ENCODE assay signal across 8 cellular contexts in genomic region chr1:241611063-241611462, GRCh38. TPM values are rescaled to one million over a fixed set of nuclear protein-coding genes. Genes with fewer than 3 reads are reported as not detected.
A peak's percentile ranks its signal among the peaks of the same experiment; 100 is the strongest.
DNase-seq lines count a peak whose midpoint lies in the region; ATAC-seq, FAIRE-seq and TF ChIP-seq lines count a peak whose summit lies in the region.

No MANE protein-coding gene starts in this region.

- no peaks in the 10 kb centered on the region for H3K9me3 ChIP-seq in A673 (ENCODE audit: low read depth, low read length, poor library complexity, severe bottlenecking)
- no peaks in the 10 kb centered on the region for H3K9me3 ChIP-seq in RWPE2 (ENCODE audit: severe bottlenecking)
- no peaks in the 10 kb centered on the region for H3K9me3 ChIP-seq in endothelial cell of umbilical vein (replicated peaks; ENCODE audit: control insufficient read depth, insufficient read depth, low read length)

- peak; percentile 56 for TF ChIP-seq CTCF in A673 (conservative IDR thresholded peaks at IDR 0.05; ENCODE audit: low read depth, low read length)
- peak; percentile 54 for TF ChIP-seq CTCF in GM10248 (IDR thresholded peaks at IDR 0.05; ENCODE audit: control extremely low read depth, extremely low read depth, low read depth, missing control alignments)
- TF ChIP-seq CTCF in RWPE2 (IDR thresholded peaks at IDR 0.05; ENCODE audit: poor library complexity, severe bottlenecking): peak; percentile 66
- TF ChIP-seq CTCF in endothelial cell of umbilical vein (IDR thresholded peaks at IDR 0.05; ENCODE audit: extremely low read depth in 1 of 2, insufficient read depth in 1 of 2, low read depth in 1 of 2, low read length in 2 of 2): peak; percentile 38 to 47

- H3K36me3 ChIP-seq in A673 (ENCODE audit: insufficient read depth, low read length, poor library complexity, severe bottlenecking): no peaks in the 10 kb centered on the region
- H3K36me3 ChIP-seq in RWPE2 (ENCODE audit: low read depth): no peaks in the 10 kb centered on the region
- H3K36me3 ChIP-seq in endothelial cell of umbilical vein (ENCODE audit: control insufficient read depth in 2 of 2, extremely low read depth in 1 of 2, insufficient read depth in 2 of 2, low read length in 2 of 2): no peaks in the 10 kb centered on the region

- no peaks in the 10 kb centered on the region for H3K27me3 ChIP-seq in A673 (replicated peaks; ENCODE audit: insufficient read depth, low read depth, low read length, poor library complexity)
- no peaks in the 10 kb centered on the region for H3K27me3 ChIP-seq in RWPE2 (ENCODE audit: insufficient read depth, poor library complexity, severe bottlenecking)
- no peaks in the 10 kb centered on the region for H3K27me3 ChIP-seq in endothelial cell of umbilical vein (ENCODE audit: control insufficient read depth in 2 of 2, insufficient read depth in 2 of 2, low read length in 2 of 2)

- CTCF ChIA-PET in A673 (lab: Charles Lee): interaction anchor here (1.4 kb wide), 1 partner anchor 16 kb away, joined by 5 read pairs; no protein-coding TSS in a partner anchor
- CTCF ChIA-PET in GM10248 (lab: Yijun Ruan, JAX): interaction anchor here (0.6 to 5.8 kb wide), 58 partner anchors 9 to 411 kb away, joined by 3 to 62 read pairs (median 4); partner anchors contain the start of genes CHML, EXO1, KMO and MAP1LC3C
- CTCF ChIA-PET in endothelial cell of umbilical vein (lab: Charles Lee): interaction anchor here (0.5 to 5.8 kb wide), 43 partner anchors 9 to 879 kb away, joined by 3 to 106 read pairs (median 5); partner anchors contain the start of genes CHML, EXO1, FH and MAP1LC3C

- intact Hi-C loops in A673 (cut with micrococcal nuclease; ENCODE audit: unreplicated experiment): loop anchor here (5.0 to 10.0 kb wide), 2 partner anchors 221 to 404 kb away; no protein-coding TSS in a partner anchor
- intact Hi-C loops in endothelial cell of umbilical vein (cut with micrococcal nuclease): loop anchor here (1.0 kb wide), 6 partner anchors 16 to 406 kb away; partner anchors contain the start of gene EXO1

- no peak overlapping the region for H3K4me2 ChIP-seq in endothelial cell of umbilical vein (ENCODE audit: insufficient read depth, low read length)

- dilution Hi-C loops in endothelial cell of umbilical vein (cut with MboI; ENCODE audit: extremely low pct_ligation_motif_present, low sequenced_read_pairs): no loop called here

- H2AFZ ChIP-seq in endothelial cell of umbilical vein (ENCODE audit: low read depth, low read length): no peak overlapping the region

- no peak overlapping the region for H3K9ac ChIP-seq in endothelial cell of umbilical vein (replicated peaks; ENCODE audit: extremely low read depth, insufficient read depth, low read length)

- peak; percentile 22; the same call in 2 of the 3 replicates for ATAC-seq in RWPE2 (ENCODE audit: low read depth)

- no peak for TF ChIP-seq POLR2A in endothelial cell of umbilical vein (IDR thresholded peaks at IDR 0.05; ENCODE audit: low read depth, low read length)

- H3K4me1 ChIP-seq in A673 (ENCODE audit: insufficient read depth, low read length, poor library complexity, severe bottlenecking) (no peaks in the 10 kb centered on the region), RWPE2 (ENCODE audit: insufficient read depth, poor library complexity, severe bottlenecking) (peaks cover 49% of the 10 kb centered on the region), endothelial cell of umbilical vein (ENCODE audit: control insufficient read depth, extremely low read depth, insufficient read depth, low read length) (peaks cover 44% of the 10 kb centered on the region)

- DNase-seq in A673 (ENCODE audit: low spot score) (peak; percentile 69), GM10248 (ENCODE audit: extremely low spot score) (peak; percentile 43), HCEC 1CT (peak; percentile 75), M059J (ENCODE audit: low read depth) (peak; percentile 79), RWPE2 (ENCODE audit: low spot score) (no peak), endothelial cell of umbilical vein (ENCODE audit: low read depth, low spot score) (peak; percentile 74), myocyte (ENCODE audit: low read depth) (peak; percentile 74), epidermal melanocyte (ENCODE audit: insufficient read length, low spot score) (no peak)

- no peak for FAIRE-seq in endothelial cell of umbilical vein (lab: Jason Lieb, UNC)

- H3K9me1 ChIP-seq in endothelial cell of umbilical vein (replicated peaks; ENCODE audit: control insufficient read depth, extremely low read depth, insufficient read depth, low read length): no peaks in the 10 kb centered on the region

- POLR2A ChIA-PET in A673 (lab: Charles Lee; ENCODE audit: low non-redundant PET) (no interaction called here), GM10248 (lab: Yijun Ruan, JAX) (no interaction called here), endothelial cell of umbilical vein (lab: Charles Lee) (no interaction called here)

- no TSS peak for BruUV-seq in A673 (replicated peaks; lab: Mats Ljungman, UMichigan)
- BruUV-seq in endothelial cell of umbilical vein (replicated peaks; lab: Mats Ljungman, UMichigan): no TSS peak

- no peak overlapping the region for H3K27ac ChIP-seq in A673 (ENCODE audit: low read depth, low read length, poor library complexity, severe bottlenecking)
- peak overlapping the region; percentile 41 for H3K27ac ChIP-seq in RWPE2 (ENCODE audit: poor library complexity, severe bottlenecking)
- no peak overlapping the region for H3K27ac ChIP-seq in endothelial cell of umbilical vein (ENCODE audit: insufficient read depth, low read depth, low read length)

- H3K4me3 ChIP-seq in A673 (ENCODE audit: low read depth, low read length, poor library complexity, severe bottlenecking) (no peak overlapping the region), RWPE2 (ENCODE audit: severe bottlenecking) (no peak overlapping the region), endothelial cell of umbilical vein (replicated peaks in 1 of 3; ENCODE audit: insufficient read depth in 1 of 3, low read depth in 1 of 3, low read length in 3 of 3) (no peak overlapping the region)

- no peaks in the 10 kb centered on the region for H4K20me1 ChIP-seq in endothelial cell of umbilical vein (replicated peaks; ENCODE audit: control insufficient read depth, extremely low read depth, insufficient read depth, low read length)

- H3K79me2 ChIP-seq in endothelial cell of umbilical vein (ENCODE audit: control insufficient read depth, insufficient read depth, low read length): no peaks in the 10 kb centered on the region

TF ChIP-seq in endothelial cell of umbilical vein, 7 proteins besides CTCF, POLR2A, EP300 and RAD21:
- TF ChIP-seq, protein P1, sequence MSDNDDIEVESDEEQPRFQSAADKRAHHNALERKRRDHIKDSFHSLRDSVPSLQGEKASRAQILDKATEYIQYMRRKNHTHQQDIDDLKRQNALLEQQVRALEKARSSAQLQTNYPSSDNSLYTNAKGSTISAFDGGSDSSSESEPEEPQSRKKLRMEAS (IDR thresholded peaks at IDR 0.05; ENCODE audit: insufficient read depth, insufficient read length): no peak
- TF ChIP-seq FOS (IDR thresholded peaks at IDR 0.05; ENCODE audit: borderline replicate concordance, insufficient read depth, low read length): no peak
- TF ChIP-seq GATA2 (IDR thresholded peaks at IDR 0.05; ENCODE audit: insufficient read depth, insufficient read length, low read depth, low read length): no peak
- TF ChIP-seq JUN (IDR thresholded peaks at IDR 0.05; ENCODE audit: borderline replicate concordance, insufficient read depth, insufficient read length, low read depth): no peak
- TF ChIP-seq POLR2AphosphoS5 (IDR thresholded peaks at IDR 0.05; ENCODE audit: insufficient read depth, low read depth, low read length): no peak
- TF ChIP-seq EZH2 (IDR thresholded peaks at IDR 0.05; ENCODE audit: borderline replicate concordance, low read depth, low read length, severe bottlenecking): no peak
- no peak for TF ChIP-seq MYC (IDR thresholded peaks at IDR 0.05; ENCODE audit: low read depth, low read length)
TF ChIP-seq in endothelial cell of umbilical vein: peak in this region for 0.

RNA-seq across cellular contexts. Expression of gene CHML, which starts 29.1 kb away (rescaled TPM):
- total RNA-seq in A673 (2021): 10.6 and 11.9 TPM in 2 replicates
- 11.9 and 16.9 TPM in 2 replicates for total RNA-seq in M059J (2014; rRNA removed; shearing (Covaris generic))
- total RNA-seq in endothelial cell of umbilical vein: 22.3 and 23.6 TPM in 2 replicates
- polyA plus RNA-seq in endothelial cell of umbilical vein: 3.3 and 4.1 TPM in 2 replicates
- 3.9 and 4.0 TPM in 2 replicates for polyA plus RNA-seq in endothelial cell of umbilical vein (2011; cell fraction: cytosol; rRNA removed)
- 6.9 and 7.6 TPM in 2 replicates for polyA plus RNA-seq in endothelial cell of umbilical vein (2011; cell fraction: nucleus; rRNA removed)
- 6.9 and 9.7 TPM in 2 replicates for polyA plus RNA-seq in endothelial cell of umbilical vein (2012)
- polyA minus RNA-seq in endothelial cell of umbilical vein: 28.1 and 31.5 TPM in 2 replicates
- polyA minus RNA-seq in endothelial cell of umbilical vein (2011; cell fraction: cytosol; rRNA and poly(A)+ RNA removed): 76.2 TPM
- 12.9 and 17.0 TPM in 2 replicates for polyA minus RNA-seq in endothelial cell of umbilical vein (2011; cell fraction: nucleus; rRNA and poly(A)+ RNA removed)
- total RNA-seq in myocyte: 2.3 and 3.3 TPM in 2 replicates
- 2.1 TPM for polyA plus RNA-seq in myocyte (2012)

RNA-seq across cellular contexts. Expression of gene OPN3, which starts 29.1 kb away (rescaled TPM):
- total RNA-seq in A673 (2021): 12.6 and 14.2 TPM in 2 replicates
- total RNA-seq in M059J (2014; rRNA removed; shearing (Covaris generic)): 30.2 and 30.8 TPM in 2 replicates
- total RNA-seq in endothelial cell of umbilical vein: 22.0 and 23.9 TPM in 2 replicates
- 16.1 and 17.0 TPM in 2 replicates for polyA plus RNA-seq in endothelial cell of umbilical vein
- 20.6 and 24.0 TPM in 2 replicates for polyA plus RNA-seq in endothelial cell of umbilical vein (2011; cell fraction: cytosol; rRNA removed)
- polyA plus RNA-seq in endothelial cell of umbilical vein (2011; cell fraction: nucleus; rRNA removed): 9.6 and 12.0 TPM in 2 replicates
- 23.6 and 26.2 TPM in 2 replicates for polyA plus RNA-seq in endothelial cell of umbilical vein (2012)
- polyA minus RNA-seq in endothelial cell of umbilical vein: 17.4 and 23.5 TPM in 2 replicates
- polyA minus RNA-seq in endothelial cell of umbilical vein (2011; cell fraction: cytosol; rRNA and poly(A)+ RNA removed): 29.1 TPM
- 4.3 and 8.3 TPM in 2 replicates for polyA minus RNA-seq in endothelial cell of umbilical vein (2011; cell fraction: nucleus; rRNA and poly(A)+ RNA removed)
- 21.2 and 23.6 TPM in 2 replicates for total RNA-seq in myocyte
- 39.5 TPM for polyA plus RNA-seq in myocyte (2012)

RNA-seq across cellular contexts. Expression of gene WDR64, which starts 41.0 kb away (rescaled TPM):
- total RNA-seq in A673 (2021) (not detected in 2 replicates), endothelial cell of umbilical vein (not detected in 2 replicates), myocyte (not detected in 2 replicates)
- not detected in 2 replicates for total RNA-seq in M059J (2014; rRNA removed; shearing (Covaris generic))
- not detected in 2 replicates for polyA plus RNA-seq in endothelial cell of umbilical vein
- not detected in 2 replicates for polyA plus RNA-seq in endothelial cell of umbilical vein (2011; cell fraction: cytosol; rRNA removed)
- polyA plus RNA-seq in endothelial cell of umbilical vein (2011; cell fraction: nucleus; rRNA removed): not detected in 2 replicates
- polyA plus RNA-seq in endothelial cell of umbilical vein (2012): not detected in 2 replicates
- polyA minus RNA-seq in endothelial cell of umbilical vein: not detected in 2 replicates
- not detected for polyA minus RNA-seq in endothelial cell of umbilical vein (2011; cell fraction: cytosol; rRNA and poly(A)+ RNA removed)
- not detected in 2 replicates for polyA minus RNA-seq in endothelial cell of umbilical vein (2011; cell fraction: nucleus; rRNA and poly(A)+ RNA removed)
- polyA plus RNA-seq in myocyte (2012): 0.18 TPM

Comparison
In these comparisons a context has a peak if more than half of its experiments do, and no peak if none do; other contexts are left out.
1. DNase-seq: peak in A673 (single experiment), GM10248 (single experiment), HCEC 1CT (single experiment), M059J (single experiment), endothelial cell of umbilical vein (single experiment) and myocyte (single experiment); none in RWPE2 (single experiment) and epidermal melanocyte (single experiment).
2. Peak in every context shown above with its lines, with median percentiles within 50 percentile points of each other: CTCF ChIP-seq.